Comparison of ENCODE assay signal across 23 cellular contexts in genomic region chr14:70032447-70032846, GRCh38.
DNase-seq lines count a peak whose midpoint lies in the region; ATAC-seq and TF ChIP-seq lines count a peak whose summit lies in the region.
"Had no signal": no experiment of that assay in that cellular context is flagged by ENCODE, and none has a peak within 500 bp of the region (broad histone marks: within the 10 kb centered on the region; RNA-seq: fewer than 3 reads in every experiment).

No MANE protein-coding gene starts in this region.

- no peak overlapping the region for H3K9ac ChIP-seq in H9 (ENCODE audit: extremely low read depth, insufficient read length, low read length)

- no peak overlapping the region for H2BK15ac ChIP-seq in H9 (ENCODE audit: low read depth, low read length)

- H2BK5ac ChIP-seq in H9 (ENCODE audit: insufficient read length, low read length) = no peak overlapping the region

- no peak overlapping the region for H4K91ac ChIP-seq in H9 (ENCODE audit: insufficient read length, low read depth, low read length)

- peak overlapping the region in 1 of 3 experiments; percentile 80; a peak in 1 of 7 replicates for H3K27ac Mint-ChIP-seq in H9
- H3K27ac Mint-ChIP-seq: IgD-negative memory B cell, mesothelial cell of epicardium, nephron had no signal

- H3K79me2 ChIP-seq in H9 (ENCODE audit: insufficient read depth, low read length) = no peaks in the 10 kb centered on the region

- no peak overlapping the region for H2BK20ac ChIP-seq in H9 (ENCODE audit: low read depth, low read length, poor library complexity, severe bottlenecking)

- H2BK12ac ChIP-seq in H9 (ENCODE audit: insufficient read length, low read depth, low read length) = no peak overlapping the region

- 0 out of 2 replicates have a peak, but pooled peaks cover 2% of the 10 kb centered on the region for H3K27me3 Mint-ChIP-seq in H9 (ENCODE audit: low read depth)
- H3K27me3 Mint-ChIP-seq in activated T-cell treated with anti-CD3 and anti-CD28 coated beads, Interleukin-2, amount 50 U/mL, for 4 hours (ENCODE audit: low read depth) = peaks cover 7% of the 10 kb centered on the region

- H3K9me3 ChIP-seq in H9 (ENCODE audit: control insufficient read depth, low read depth, low read length) (no peaks in the 10 kb centered on the region), RWPE2 (ENCODE audit: severe bottlenecking) (no peaks in the 10 kb centered on the region), upper lobe of right lung (no peaks in the 10 kb centered on the region)
- H3K9me3 ChIP-seq: heart left ventricle, testis had no signal

- no peaks in the 10 kb centered on the region for H3K23me2 ChIP-seq in H9 (ENCODE audit: insufficient read length, low read depth, low read length, poor library complexity, severe bottlenecking)

- peak; percentile 61 for DNase-seq in H9
- DNase-seq in RWPE2 (ENCODE audit: low spot score) = no peak
- peak; percentile 59 for DNase-seq in iPS DF 19.7 (ENCODE audit: low read depth, low spot score)
- DNase-seq in upper lobe of right lung = no peak
- DNase-seq in stimulated activated naive CD4-positive, alpha-beta T cell (lab: John Stamatoyannopoulos, UW) = no peak
- DNase-seq in activated T-cell treated with anti-CD3 and anti-CD28 coated beads, Interleukin-2, amount 50 U/mL, for 4 hours = no peak
- DNase-seq in OCI-M2 (lab: John Stamatoyannopoulos, UW; ENCODE audit: unreplicated experiment) = no peak
- DNase-seq: activated CD4-positive, alpha-beta T cell treated with anti-CD3 and anti-CD28 coated beads for 4 hours; activated CD8-positive, alpha-beta memory T cell treated with anti-CD3 and anti-CD28 coated beads, Interleukin-2, amount 50 U/mL, for 48 hours; amniotic stem cell; effector memory CD4-positive, alpha-beta T cell; GF-D8; heart left ventricle; NCI-H2029 treated with DMSO at 0.1 percent for 48 hours; NCI-H524; PC-9; stimulated activated CD4-positive, alpha-beta T cell treated with anti-CD3 and anti-CD28 coated beads, Interleukin-12 subunit alpha, Interleukin-12 subunit beta, amount 100 ng/mL, for 4 hours; T-helper 9 cell; testis had no signal

- no peak overlapping the region for H4K8ac ChIP-seq in H9 (replicated peaks; ENCODE audit: insufficient read length, low read depth, low read length)

- H3K4me3 ChIP-seq in RWPE2 (ENCODE audit: severe bottlenecking) (no peak overlapping the region), upper lobe of right lung (no peak overlapping the region)
- H3K4me3 ChIP-seq: heart left ventricle, PC-9, testis had no signal

- H2AFZ ChIP-seq in H9 (ENCODE audit: low read length) = no peak overlapping the region
- H2AFZ ChIP-seq: PC-9 had no signal

- H2AK5ac ChIP-seq in H9 (ENCODE audit: insufficient read length, low read length) = no peak overlapping the region

- H3K18ac ChIP-seq in H9 (ENCODE audit: insufficient read length, low read depth, low read length) = no peak overlapping the region

- no peaks in the 10 kb centered on the region for H3K9me3 Mint-ChIP-seq in H9
- H3K9me3 Mint-ChIP-seq in activated T-cell treated with anti-CD3 and anti-CD28 coated beads, Interleukin-2, amount 50 U/mL, for 4 hours = no peaks in the 10 kb centered on the region
- H3K9me3 Mint-ChIP-seq: IgD-negative memory B cell, mesothelial cell of epicardium, nephron had no signal

- H3K36me3 ChIP-seq in RWPE2 (ENCODE audit: low read depth) = no peaks in the 10 kb centered on the region
- H3K36me3 ChIP-seq in upper lobe of right lung = no peaks in the 10 kb centered on the region
- H3K36me3 ChIP-seq: heart left ventricle had no signal

- H3K4me1 ChIP-seq in H9 (ENCODE audit: insufficient read depth, low read length) (no peaks in the 10 kb centered on the region; the same call in 1 of the 2 replicates), RWPE2 (ENCODE audit: insufficient read depth, poor library complexity, severe bottlenecking) (peaks cover 5% of the 10 kb centered on the region), upper lobe of right lung (no peaks in the 10 kb centered on the region)
- H3K4me1 ChIP-seq: heart left ventricle, testis had no signal

- peak; percentile 74 for ATAC-seq in RWPE2 (ENCODE audit: low read depth)
- peak; percentile 45 for ATAC-seq in upper lobe of right lung
- no peak for ATAC-seq in GM18867 (IDR thresholded peaks at IDR 0.05; ENCODE audit: unreplicated experiment)
- no peak for ATAC-seq in activated T-cell treated with anti-CD3 and anti-CD28 coated beads, Interleukin-2, amount 50 U/mL, for 4 hours
- ATAC-seq: heart left ventricle had no signal

- no peak overlapping the region for H3T11ph ChIP-seq in H9 (ENCODE audit: low read length)

- H3K23ac ChIP-seq in H9 (ENCODE audit: insufficient read length, low read depth, low read length) = no peak overlapping the region

- H4K20me1 ChIP-seq in H9 (ENCODE audit: control insufficient read depth, insufficient read depth, insufficient read length) = no peaks in the 10 kb centered on the region

- H2BK120ac ChIP-seq in H9 (ENCODE audit: low read depth, low read length, poor library complexity, severe bottlenecking) = no peak overlapping the region

- H3K79me1 ChIP-seq in H9 (ENCODE audit: insufficient read depth, low read depth, low read length, poor library complexity, severe bottlenecking) = no peaks in the 10 kb centered on the region

- H3K4ac ChIP-seq in H9 (ENCODE audit: low read depth, low read length) = no peak overlapping the region

- H3K27ac ChIP-seq in H9 (ENCODE audit: insufficient read length, low read depth, low read length) (no peak overlapping the region), RWPE2 (ENCODE audit: poor library complexity, severe bottlenecking) (no peak overlapping the region), upper lobe of right lung (no peak overlapping the region)
- H3K27ac ChIP-seq: heart left ventricle, PC-9, testis had no signal

- peaks cover 16 to 23% of the 10 kb centered on the region in 2 experiments for H3K4me1 Mint-ChIP-seq in H9
- H3K4me1 Mint-ChIP-seq in activated T-cell treated with anti-CD3 and anti-CD28 coated beads, Interleukin-2, amount 50 U/mL, for 4 hours (ENCODE audit: low read depth) = peaks cover 1% of the 10 kb centered on the region
- H3K4me1 Mint-ChIP-seq: IgD-negative memory B cell, nephron had no signal

- H4K5ac ChIP-seq in H9 (ENCODE audit: insufficient read length, low read depth, low read length) = no peak overlapping the region

- H3K27me3 ChIP-seq in H9 (ENCODE audit: insufficient read depth, low read length) (no peaks in the 10 kb centered on the region), RWPE2 (ENCODE audit: insufficient read depth, poor library complexity, severe bottlenecking) (no peaks in the 10 kb centered on the region), upper lobe of right lung (peaks cover 8% of the 10 kb centered on the region)
- H3K27me3 ChIP-seq: testis had no signal

- intact Hi-C loops in upper lobe of right lung (cut with DNase I) = loop anchor here (5.0 kb wide), 1 partner anchor 210 kb away; no protein-coding TSS in a partner anchor

- H3K36me3 Mint-ChIP-seq in H9 (ENCODE audit: insufficient read depth in 1 of 3, low read depth in 3 of 3) = no peaks in the 10 kb centered on the region
- H3K36me3 Mint-ChIP-seq in activated T-cell treated with anti-CD3 and anti-CD28 coated beads, Interleukin-2, amount 50 U/mL, for 4 hours (ENCODE audit: insufficient read depth) = no peaks in the 10 kb centered on the region
- H3K36me3 Mint-ChIP-seq: IgD-negative memory B cell, mesothelial cell of epicardium had no signal

- no peak overlapping the region for H3K56ac ChIP-seq in H9 (ENCODE audit: insufficient read length, low read depth, low read length)

- WGBS in H9 (ENCODE audit: extremely low coverage, insufficient read length, low lambda C conversion rate) = no CpG with 5 or more reads among the region's 3 CpGs

- no peak overlapping the region for H3K4me2 ChIP-seq in H9 (ENCODE audit: insufficient read depth, insufficient read length, low read length)
- H3K4me2 ChIP-seq: PC-9 had no signal

- no peak overlapping the region for H3K14ac ChIP-seq in H9 (ENCODE audit: insufficient read depth, low read length)

- TF ChIP-seq CTCF in H9 (conservative IDR thresholded peaks at IDR 0.05) (no peak), RWPE2 (IDR thresholded peaks at IDR 0.05; ENCODE audit: poor library complexity, severe bottlenecking) (no peak), upper lobe of right lung (IDR thresholded peaks at IDR 0.05) (no peak)

- H3K4me3 Mint-ChIP-seq in H9 = no peak overlapping the region
- no peak overlapping the region for H3K4me3 Mint-ChIP-seq in activated T-cell treated with anti-CD3 and anti-CD28 coated beads, Interleukin-2, amount 50 U/mL, for 4 hours
- H3K4me3 Mint-ChIP-seq: IgD-negative memory B cell, mesothelial cell of epicardium, nephron had no signal

Comparison
In these comparisons a context has a peak if more than half of its experiments do, and no peak if none do; other contexts are left out.
1. DNase-seq: peak in H9 (single experiment) and iPS DF 19.7 (single experiment); none in RWPE2 (single experiment), upper lobe of right lung (single experiment), stimulated activated naive CD4-positive, alpha-beta T cell (0 of 6), activated T-cell treated with anti-CD3 and anti-CD28 coated beads, Interleukin-2, amount 50 U/mL, for 4 hours (single experiment) and OCI-M2 (single experiment).
2. ATAC-seq: peak in RWPE2 (single experiment) and upper lobe of right lung (single experiment); none in GM18867 (single experiment) and activated T-cell treated with anti-CD3 and anti-CD28 coated beads, Interleukin-2, amount 50 U/mL, for 4 hours (0 of 2).